Comparison of ENCODE assay signal across 8 cellular contexts in the genomic region with DNA sequence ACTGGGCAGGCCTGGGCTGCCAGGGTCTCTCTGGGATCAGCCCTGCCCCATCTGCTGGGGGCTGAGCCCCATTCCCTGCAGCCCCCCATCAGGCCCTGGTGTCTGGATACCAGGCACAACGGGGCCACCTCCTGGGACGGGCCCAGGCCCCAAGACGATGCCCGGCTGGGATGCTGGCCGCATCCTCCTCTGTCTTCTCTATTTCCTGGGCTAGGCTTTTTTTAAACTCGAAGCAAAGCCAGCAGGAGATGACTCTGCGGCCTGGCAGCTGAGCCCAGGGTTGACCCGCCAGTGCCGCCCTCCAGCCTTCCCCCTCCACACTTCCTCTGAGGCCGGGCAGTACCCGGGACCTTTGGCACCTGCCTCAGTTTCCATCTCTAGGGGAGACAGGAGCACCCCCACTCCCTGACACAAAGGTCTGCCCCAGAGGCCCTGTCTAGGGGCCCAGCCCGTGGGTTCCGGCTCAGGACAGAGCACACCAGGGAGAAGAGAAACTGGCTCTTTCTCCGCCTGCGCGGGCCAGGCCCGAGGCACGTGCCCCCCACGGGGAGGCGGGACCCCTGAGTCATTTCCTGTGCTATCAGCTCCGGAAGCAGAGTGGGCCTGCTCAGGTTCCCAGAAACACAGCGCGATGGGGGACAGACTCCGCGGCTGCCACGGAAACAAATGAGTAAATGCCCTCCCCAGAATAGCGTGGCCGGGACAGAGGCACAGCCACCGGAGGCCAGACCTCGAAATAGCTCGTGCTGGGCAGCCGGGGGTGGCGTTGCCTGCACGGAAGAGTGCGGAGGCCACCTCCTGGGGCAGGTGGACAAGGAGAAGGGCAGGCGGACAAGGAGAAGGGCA.
DNase-seq lines count a peak whose midpoint lies in the region; ATAC-seq, FAIRE-seq and TF ChIP-seq lines count a peak whose summit lies in the region.

No MANE protein-coding gene starts in this region.

- peak overlapping the region; percentile 96 for H3K27ac ChIP-seq in CD4-positive, alpha-beta T cell (ENCODE audit: low read depth, low read length)
- peak overlapping the region; percentile 97 for H3K27ac ChIP-seq in endothelial cell of umbilical vein (ENCODE audit: insufficient read depth, low read depth, low read length)
- H3K27ac ChIP-seq in ovary, result peak overlapping the region; percentile 26 to 28
- peak overlapping the region; percentile 63 to 65 for H3K27ac ChIP-seq in testis

- no peak overlapping the region for H3K4me3 ChIP-seq in endothelial cell of umbilical vein (replicated peaks in 1 of 3; ENCODE audit: insufficient read depth in 1 of 3, low read depth in 1 of 3, low read length in 3 of 3)
- no peak overlapping the region for H3K4me3 ChIP-seq in ovary
- H3K4me3 ChIP-seq in testis, result no peak overlapping the region

- peak; percentile 80 to 94 (median 90) for DNase-seq in CD4-positive, alpha-beta T cell
- DNase-seq in KG1 (lab: John Stamatoyannopoulos, UW), result peak; percentile 82
- DNase-seq in activated CD8-positive, alpha-beta memory T cell treated with anti-CD3 and anti-CD28 coated beads for 4 hours (ENCODE audit: low read depth in 2 of 2), result peak; percentile 91 to 95
- DNase-seq in endothelial cell of umbilical vein (ENCODE audit: low read depth, low spot score), result peak; percentile 93
- peak in 2 of 5 donors; percentile 64 to 67 for DNase-seq in ovary
- peak; percentile 51 for DNase-seq in testis
- DNase-seq in LoVo (ENCODE audit: low spot score), result no peak

- FAIRE-seq in endothelial cell of umbilical vein (lab: Jason Lieb, UNC), result peak; percentile 96

- H4K20me1 ChIP-seq in endothelial cell of umbilical vein (replicated peaks; ENCODE audit: control insufficient read depth, extremely low read depth, insufficient read depth, low read length), result no peaks in the 10 kb centered on the region

- H3K27me3 Mint-ChIP-seq in CD4-positive, alpha-beta T cell, result no peaks in the 10 kb centered on the region

- no peak for TF ChIP-seq CTCF in CD4-positive, alpha-beta T cell (IDR thresholded peaks at IDR 0.05)
- TF ChIP-seq CTCF in endothelial cell of umbilical vein (IDR thresholded peaks at IDR 0.05; ENCODE audit: extremely low read depth in 1 of 2, insufficient read depth in 1 of 2, low read depth in 1 of 2, low read length in 2 of 2) (no peak), ovary (IDR thresholded peaks at IDR 0.05) (no peak), testis (IDR thresholded peaks at IDR 0.05) (no peak)

- H3K4me3 Mint-ChIP-seq in CD4-positive, alpha-beta T cell, result peak overlapping the region; percentile 88

- H2AFZ ChIP-seq in endothelial cell of umbilical vein (ENCODE audit: low read depth, low read length), result peak overlapping the region; percentile 13

- peaks cover 30% of the 10 kb centered on the region for H3K36me3 Mint-ChIP-seq in CD4-positive, alpha-beta T cell (ENCODE audit: low read depth)

- H3K9ac ChIP-seq in endothelial cell of umbilical vein (replicated peaks; ENCODE audit: extremely low read depth, insufficient read depth, low read length), result peak overlapping the region; percentile 71

- POLR2A ChIA-PET in CD4-positive, alpha-beta T cell (lab: Charles Lee), result interaction anchor here (0.6 to 3.0 kb wide), 9 partner anchors 8 to 242 kb away, joined by 3 to 61 read pairs (median 5); no protein-coding TSS in a partner anchor
- POLR2A ChIA-PET in endothelial cell of umbilical vein (lab: Charles Lee), result interaction anchor here (0.6 to 1.4 kb wide), 3 partner anchors 15 to 123 kb away, joined by 3 to 12 read pairs (median 4); a partner anchor contains a TSS

- peak; percentile 63 for TF ChIP-seq EP300 in ovary (IDR thresholded peaks at IDR 0.05)

- dilution Hi-C loops in endothelial cell of umbilical vein (cut with MboI; ENCODE audit: extremely low pct_ligation_motif_present, low sequenced_read_pairs), result no loop called here

- no peaks in the 10 kb centered on the region for H3K79me2 ChIP-seq in endothelial cell of umbilical vein (ENCODE audit: control insufficient read depth, insufficient read depth, low read length)

- ATAC-seq in CD4-positive, alpha-beta T cell (ENCODE audit: poor library complexity), result peak; percentile 84
- peak; percentile 71 for ATAC-seq in GM21529 (IDR thresholded peaks at IDR 0.05; ENCODE audit: unreplicated experiment)

- 66 to 78% (median 76%) methylated on average over 35 to 36 of the region's 36 CpGs for WGBS in ovary, 3 donors
- 76 to 91% methylated on average over 19 to 36 of the region's 36 CpGs for WGBS in testis, 2 donors

- H3K4me1 Mint-ChIP-seq in CD4-positive, alpha-beta T cell (ENCODE audit: low read depth), result peaks cover 62% of the 10 kb centered on the region

- TSS peak; percentile 92 for BruUV-seq in endothelial cell of umbilical vein (replicated peaks; lab: Mats Ljungman, UMichigan)

- no peaks in the 10 kb centered on the region for H3K9me3 ChIP-seq in CD4-positive, alpha-beta T cell (ENCODE audit: control insufficient read depth, low read length)
- H3K9me3 ChIP-seq in endothelial cell of umbilical vein (replicated peaks; ENCODE audit: control insufficient read depth, insufficient read depth, low read length), result no peaks in the 10 kb centered on the region
- no peaks in the 10 kb centered on the region for H3K9me3 ChIP-seq in ovary
- H3K9me3 ChIP-seq in testis, result no peaks in the 10 kb centered on the region

- CTCF ChIA-PET in CD4-positive, alpha-beta T cell (lab: Charles Lee), result interaction anchor here (1.1 to 1.6 kb wide), 2 partner anchors 14 to 19 kb away, joined by 4 to 5 read pairs; no protein-coding TSS in a partner anchor
- CTCF ChIA-PET in endothelial cell of umbilical vein (lab: Charles Lee), result interaction anchor here (1.0 to 1.7 kb wide), 5 partner anchors 16 to 271 kb away, joined by 3 to 7 read pairs (median 4); no protein-coding TSS in a partner anchor

- H3K27me3 ChIP-seq in CD4-positive, alpha-beta T cell (ENCODE audit: control insufficient read depth, insufficient read depth, low read length), result no peaks in the 10 kb centered on the region
- H3K27me3 ChIP-seq in endothelial cell of umbilical vein (ENCODE audit: control insufficient read depth in 2 of 2, insufficient read depth in 2 of 2, low read length in 2 of 2) (no peaks in the 10 kb centered on the region), ovary (no peaks in the 10 kb centered on the region), testis (no peaks in the 10 kb centered on the region)

- H3K36me3 ChIP-seq in endothelial cell of umbilical vein (ENCODE audit: control insufficient read depth in 2 of 2, extremely low read depth in 1 of 2, insufficient read depth in 2 of 2, low read length in 2 of 2) (no peaks in the 10 kb centered on the region), ovary (no peaks in the 10 kb centered on the region), testis (ENCODE audit: low read depth, missing control alignments) (no peaks in the 10 kb centered on the region)

- peak overlapping the region; percentile 98 for H3K27ac Mint-ChIP-seq in CD4-positive, alpha-beta T cell

- TF ChIP-seq POLR2A in endothelial cell of umbilical vein (IDR thresholded peaks at IDR 0.05; ENCODE audit: low read depth, low read length), result no peak
- TF ChIP-seq POLR2A in ovary (IDR thresholded peaks at IDR 0.05), result peak; percentile 26
- TF ChIP-seq POLR2A in testis (IDR thresholded peaks at IDR 0.05), result no peak

- H3K4me2 ChIP-seq in endothelial cell of umbilical vein (ENCODE audit: insufficient read depth, low read length), result peak overlapping the region; percentile 26

- H3K4me1 ChIP-seq in endothelial cell of umbilical vein (ENCODE audit: control insufficient read depth, extremely low read depth, insufficient read depth, low read length) (peaks cover 60% of the 10 kb centered on the region), ovary (ENCODE audit: insufficient read depth) (no peaks in the 10 kb centered on the region), testis (peaks cover 22% of the 10 kb centered on the region)

- peaks cover 3% of the 10 kb centered on the region for H3K9me3 Mint-ChIP-seq in CD4-positive, alpha-beta T cell

- intact Hi-C loops in CD4-positive, alpha-beta T cell (cut with DNase I, micrococcal nuclease), result loop anchor here in 1 of 2 experiments (1.0 to 2.0 kb wide), 2 partner anchors 15 to 20 kb away; no protein-coding TSS in a partner anchor
- intact Hi-C loops in endothelial cell of umbilical vein (cut with micrococcal nuclease), result loop anchor here (1.0 to 5.0 kb wide), 6 partner anchors 61 to 273 kb away; a partner anchor contains a TSS
- intact Hi-C loops in ovary (cut with DNase I), result no loop called here
- intact Hi-C loops in testis (cut with DNase I; ENCODE audit: low total_unique reads), result no loop called here

- no peaks in the 10 kb centered on the region for H3K9me1 ChIP-seq in endothelial cell of umbilical vein (replicated peaks; ENCODE audit: control insufficient read depth, extremely low read depth, insufficient read depth, low read length)

TF ChIP-seq in endothelial cell of umbilical vein, 7 proteins besides CTCF, POLR2A, EP300 and RAD21:
- peak; percentile 69 for TF ChIP-seq JUN (IDR thresholded peaks at IDR 0.05; ENCODE audit: borderline replicate concordance, insufficient read depth, insufficient read length, low read depth)
- peak; percentile 69 for TF ChIP-seq POLR2AphosphoS5 (IDR thresholded peaks at IDR 0.05; ENCODE audit: insufficient read depth, low read depth, low read length)
- TF ChIP-seq EZH2 (IDR thresholded peaks at IDR 0.05; ENCODE audit: borderline replicate concordance, low read depth, low read length, severe bottlenecking), result no peak
- TF ChIP-seq GATA2 (IDR thresholded peaks at IDR 0.05; ENCODE audit: insufficient read depth, insufficient read length, low read depth, low read length), result peak; percentile 37
- TF ChIP-seq MYC (IDR thresholded peaks at IDR 0.05; ENCODE audit: low read depth, low read length), result peak; percentile 39
- TF ChIP-seq, protein P1, sequence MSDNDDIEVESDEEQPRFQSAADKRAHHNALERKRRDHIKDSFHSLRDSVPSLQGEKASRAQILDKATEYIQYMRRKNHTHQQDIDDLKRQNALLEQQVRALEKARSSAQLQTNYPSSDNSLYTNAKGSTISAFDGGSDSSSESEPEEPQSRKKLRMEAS (IDR thresholded peaks at IDR 0.05; ENCODE audit: insufficient read depth, insufficient read length), result peak; percentile 95
- TF ChIP-seq FOS (IDR thresholded peaks at IDR 0.05; ENCODE audit: borderline replicate concordance, insufficient read depth, low read length), result peak; percentile 89

Comparison
In these comparisons a context has a peak if more than half of its experiments do, and no peak if none do; other contexts are left out.
1. H3K27ac ChIP-seq: peak in every context shown above with its lines; median percentile 97 in endothelial cell of umbilical vein; 96 in CD4-positive, alpha-beta T cell; 64 in testis; 27 in ovary.